In genomic region chr3:167614196-167614595, GRCh38 we compare ENCODE assay signal across 4 cellular contexts. TPM values are rescaled to one million over a fixed set of nuclear protein-coding genes. Genes with fewer than 3 reads are reported as not detected.
"Had no signal": no experiment of that assay in that cellular context is flagged by ENCODE, and none has a peak within 500 bp of the region (broad histone marks: within the 10 kb centered on the region; RNA-seq: fewer than 3 reads in every experiment).

No MANE protein-coding gene starts in this region.

RNA-seq across cellular contexts. Expression of gene WDR49, which starts 39.5 kb away (rescaled TPM):
- total RNA-seq: endothelial cell of umbilical vein, epithelial cell of proximal tubule, foreskin keratinocyte had no signal
- polyA plus RNA-seq: endothelial cell of umbilical vein, fibroblast of lung, foreskin keratinocyte had no signal
